Comparison of ENCODE assay signal across 34 cellular contexts in the genomic region with DNA sequence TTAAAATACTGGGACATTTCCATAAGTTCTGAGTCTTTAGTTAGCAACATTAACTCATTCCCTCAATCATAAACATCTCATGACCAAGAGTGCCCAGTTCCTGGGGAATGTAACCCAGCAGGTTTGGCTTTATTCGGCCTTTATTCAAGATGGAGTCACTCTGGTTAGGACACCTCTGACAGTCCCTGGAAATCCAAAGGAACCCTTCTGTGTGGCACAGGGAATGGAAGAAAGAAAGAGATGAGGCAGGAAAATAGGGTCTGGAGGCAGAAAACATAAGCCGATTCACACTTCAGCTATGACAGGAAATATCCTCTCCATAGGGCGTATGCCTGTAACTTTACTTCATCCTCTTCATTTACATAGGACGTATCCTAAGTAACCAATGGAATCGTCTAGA.
"Had no signal": no experiment of that assay in that cellular context is flagged by ENCODE, and none has a peak within 500 bp of the region (broad histone marks: within the 10 kb centered on the region; RNA-seq: fewer than 3 reads in every experiment).

No MANE protein-coding gene starts in this region.

- H3K4me3 Mint-ChIP-seq: activated CD4-positive, alpha-beta memory T cell treated with anti-CD3 and anti-CD28 coated beads for 36 hours; activated CD4-positive, alpha-beta T cell treated with anti-CD3 and anti-CD28 coated beads, Interleukin-2, amount 10 ng/mL, durations not matched to agents 24 days and 14 days; activated naive CD4-positive, alpha-beta T cell treated with anti-CD3 and anti-CD28 coated beads for 36 hours; activated naive CD8-positive, alpha-beta T cell treated with anti-CD3 and anti-CD28 coated beads for 36 hours; activated T-helper 1 cell treated with anti-CD3 and anti-CD28 coated beads, Interleukin-12 subunit alpha, Interleukin-12 subunit beta, Interleukin-2, Interleukin-4 antibody, amounts not matched to agents 30 ng/mL and 10 ng/mL and 1 ng/mL, durations not matched to agents 14 hours and 24 hours and 36 hours; natural killer cell had no signal

- DNase-seq: activated CD4-positive, alpha-beta memory T cell treated with anti-CD3 and anti-CD28 coated beads for 36 hours; activated CD4-positive, alpha-beta T cell treated with anti-CD3 and anti-CD28 coated beads, Interleukin-2, amount 10 ng/mL, durations not matched to agents 24 days and 14 days; activated CD8-positive, alpha-beta memory T cell treated with anti-CD3 and anti-CD28 coated beads, Interleukin-2, amount 50 U/mL, for 4 hours; activated effector memory CD4-positive, alpha-beta T cell treated with anti-CD3 and anti-CD28 coated beads, Interleukin-2, amount 50 U/mL, for 16 hours; activated naive CD4-positive, alpha-beta T cell treated with anti-CD3 and anti-CD28 coated beads for 36 hours; activated naive CD8-positive, alpha-beta T cell treated with anti-CD3 and anti-CD28 coated beads for 36 hours; activated T-cell treated with anti-CD3 and anti-CD28 coated beads, Interleukin-2, amount 50 U/mL, for 1 hour; adrenal gland; aorta; body of pancreas; dorsolateral prefrontal cortex; effector memory CD4-positive, alpha-beta T cell; foreskin fibroblast; heart left ventricle; left lung; lower lobe of right lung; mesenchymal stem cell; natural killer cell; posterior cingulate gyrus; right cardiac atrium; spleen; stimulated activated naive CD4-positive, alpha-beta T cell; T-helper 9 cell; tibial artery; upper lobe of right lung had no signal

- H3K27me3 Mint-ChIP-seq: activated CD4-positive, alpha-beta memory T cell treated with anti-CD3 and anti-CD28 coated beads for 36 hours; activated CD4-positive, alpha-beta T cell treated with anti-CD3 and anti-CD28 coated beads, Interleukin-2, amount 10 ng/mL, durations not matched to agents 24 days and 14 days; activated naive CD8-positive, alpha-beta T cell treated with anti-CD3 and anti-CD28 coated beads for 36 hours had no signal

- ATAC-seq: activated CD4-positive, CD25-positive, alpha-beta regulatory T cell treated with anti-CD3 and anti-CD28 coated beads, Interleukin-2, amount 50 U/mL, for 24 hours; body of pancreas; esophagus mucosa; heart left ventricle; left lung; lower lobe of right lung; natural killer cell; right cardiac atrium; upper lobe of right lung had no signal

- H3K27ac ChIP-seq: adrenal gland, body of pancreas, coronary artery, dorsolateral prefrontal cortex, left lung, lower lobe of right lung, suprapubic skin, tibial artery, VCaP had no signal

- FAIRE-seq: endothelial cell of umbilical vein, islet of Langerhans, TTC549 had no signal

- H3K36me3 Mint-ChIP-seq: activated CD4-positive, alpha-beta memory T cell treated with anti-CD3 and anti-CD28 coated beads for 36 hours; activated naive CD8-positive, alpha-beta T cell treated with anti-CD3 and anti-CD28 coated beads for 36 hours; natural killer cell had no signal

- H3K27me3 ChIP-seq: adrenal gland, body of pancreas, dorsolateral prefrontal cortex, heart left ventricle, left lung, spleen, suprapubic skin, tibial artery, upper lobe of right lung had no signal

- H3K4me1 Mint-ChIP-seq: activated CD4-positive, alpha-beta T cell treated with anti-CD3 and anti-CD28 coated beads, Interleukin-2, amount 10 ng/mL, durations not matched to agents 24 days and 14 days; activated naive CD8-positive, alpha-beta T cell treated with anti-CD3 and anti-CD28 coated beads for 36 hours; natural killer cell had no signal

- H3K36me3 ChIP-seq: adrenal gland, heart left ventricle, left lung, lower lobe of right lung, spleen, suprapubic skin, tibial artery, upper lobe of right lung had no signal

- H3K9me3 Mint-ChIP-seq: activated CD4-positive, alpha-beta memory T cell treated with anti-CD3 and anti-CD28 coated beads for 36 hours; activated CD4-positive, alpha-beta T cell treated with anti-CD3 and anti-CD28 coated beads, Interleukin-2, amount 10 ng/mL, durations not matched to agents 24 days and 14 days; activated naive CD4-positive, alpha-beta T cell treated with anti-CD3 and anti-CD28 coated beads for 36 hours; activated naive CD8-positive, alpha-beta T cell treated with anti-CD3 and anti-CD28 coated beads for 36 hours; activated T-helper 1 cell treated with anti-CD3 and anti-CD28 coated beads, Interleukin-12 subunit alpha, Interleukin-12 subunit beta, Interleukin-2, Interleukin-4 antibody, amounts not matched to agents 30 ng/mL and 10 ng/mL and 1 ng/mL, durations not matched to agents 14 hours and 24 hours and 36 hours; natural killer cell had no signal

- H3K4me3 ChIP-seq: adrenal gland, body of pancreas, coronary artery, heart left ventricle, left lung, lower lobe of right lung, spleen, suprapubic skin, tibial artery, upper lobe of right lung had no signal

- H3K27ac Mint-ChIP-seq: activated CD4-positive, alpha-beta memory T cell treated with anti-CD3 and anti-CD28 coated beads for 36 hours; activated CD4-positive, alpha-beta T cell treated with anti-CD3 and anti-CD28 coated beads, Interleukin-2, amount 10 ng/mL, durations not matched to agents 24 days and 14 days; activated naive CD4-positive, alpha-beta T cell treated with anti-CD3 and anti-CD28 coated beads for 36 hours; activated naive CD8-positive, alpha-beta T cell treated with anti-CD3 and anti-CD28 coated beads for 36 hours; activated T-helper 1 cell treated with anti-CD3 and anti-CD28 coated beads, Interleukin-12 subunit alpha, Interleukin-12 subunit beta, Interleukin-2, Interleukin-4 antibody, amounts not matched to agents 30 ng/mL and 10 ng/mL and 1 ng/mL, durations not matched to agents 14 hours and 24 hours and 36 hours; natural killer cell had no signal

- H3K9me3 ChIP-seq: adrenal gland, body of pancreas, heart left ventricle, left lung, lower lobe of right lung, spleen, suprapubic skin, tibial artery, upper lobe of right lung had no signal
